ENCODE assay signal across 8 cellular contexts in genomic region chr7:127391591-127392181, GRCh38. TPM values are rescaled to one million over a fixed set of nuclear protein-coding genes. Genes with fewer than 3 reads are reported as not detected.
DNase-seq lines count a peak whose midpoint lies in the region; ATAC-seq, FAIRE-seq and TF ChIP-seq lines count a peak whose summit lies in the region.

No MANE protein-coding gene starts in this region.

- H3K23ac ChIP-seq in H1 (ENCODE audit: insufficient read length): no peak overlapping the region

- peak; percentile 14 for DNase-seq in GM04504 (ENCODE audit: low read depth)
- no peak for DNase-seq in Jurkat, Clone E6-1 (ENCODE audit: low read depth, low spot score)
- DNase-seq in activated CD4-positive, alpha-beta memory T cell treated with anti-CD3 and anti-CD28 coated beads for 36 hours: peak; percentile 67
- DNase-seq in H1 (ENCODE audit: low read depth in 1 of 2, low spot score in 2 of 2): peak in 1 of 2 experiments; percentile 56
- DNase-seq in stomach: peak; percentile 50
- DNase-seq in NCI-H187 (lab: John Stamatoyannopoulos, UW): no peak

- 2% methylated on average over 53 of the region's 66 CpGs; no CpG with 5 or more reads in 1 of the 2 experiments for WGBS in H1 (ENCODE audit: extremely low coverage in 1 of 2, insufficient coverage in 1 of 2, insufficient read length in 1 of 2, insufficient replicate concordance in 2 of 2, low coverage in 1 of 2, low lambda C conversion rate in 2 of 2, missing lambda C conversion rate in 1 of 2), 2 experiments
- 0 to 1% (median 0%) methylated on average over 12 to 66 of the region's 66 CpGs for WGBS in stomach, 5 donors

- H3K36me3 ChIP-seq in H1 (ENCODE audit: control insufficient read depth in 2 of 4, insufficient read depth in 4 of 4, low read length in 3 of 4): no peaks in the 10 kb centered on the region; a peak in 1 of 8 replicates
- H3K36me3 ChIP-seq in stomach: peaks cover 0 to 36% (median 27%) of the 10 kb centered on the region in 4 donors

- H3K23me2 ChIP-seq in H1 (ENCODE audit: low read depth, low read length): peaks cover 14% of the 10 kb centered on the region; the same call in 1 of the 2 replicates

- no peak overlapping the region for H3K14ac ChIP-seq in H1 (ENCODE audit: insufficient read length)

- H3K27me3 ChIP-seq in H1 (replicated peaks in 1 of 4; ENCODE audit: control insufficient read depth in 3 of 4, extremely low read depth in 1 of 4, insufficient read depth in 3 of 4, low read length in 3 of 4): peaks cover 5 to 33% (median 21%) of the 10 kb centered on the region in 4 experiments
- H3K27me3 ChIP-seq in mononuclear cell (ENCODE audit: insufficient read depth, low read length): no peaks in the 10 kb centered on the region
- no peaks in the 10 kb centered on the region for H3K27me3 ChIP-seq in stomach

- no peak for TF ChIP-seq RAD21 in H1 (IDR thresholded peaks at IDR 0.05 in 1 of 2, conservative IDR thresholded peaks at IDR 0.05 in 1 of 2; ENCODE audit: low read depth in 2 of 2, low read length in 2 of 2)

- TF ChIP-seq EP300 in H1 (IDR thresholded peaks at IDR 0.05; ENCODE audit: borderline replicate concordance in 1 of 2, low read depth in 2 of 2, low read length in 2 of 2): no peak
- TF ChIP-seq EP300 in stomach (IDR thresholded peaks at IDR 0.05): no peak

- peak; percentile 40 for ATAC-seq in GM21529 (IDR thresholded peaks at IDR 0.05; ENCODE audit: unreplicated experiment)

- H3K27ac ChIP-seq in H1 (ENCODE audit: low read depth, low read length) (no peak overlapping the region), stomach (peak overlapping the region; percentile 94 to 99 (median 97))

- H3K4ac ChIP-seq in H1 (replicated peaks; ENCODE audit: insufficient read length, low read depth, low read length): no peak overlapping the region

- CTCF ChIA-PET in activated CD4-positive, alpha-beta memory T cell treated with anti-CD3 and anti-CD28 coated beads for 36 hours (lab: Charles Lee): interaction anchor here (0.9 to 3.4 kb wide), 5 partner anchors 26 to 56 kb away, joined by 3 to 29 read pairs (median 3); no protein-coding TSS in a partner anchor
- CTCF ChIA-PET in H1 (lab: Charles Lee; ENCODE audit: partially characterized antibody): interaction anchor here (0.5 to 3.0 kb wide), 7 partner anchors 8 to 240 kb away, joined by 3 to 12 read pairs (median 4); partner anchors contain the start of gene GCC1

- H3K79me1 ChIP-seq in H1 (ENCODE audit: low read depth, low read length): no peaks in the 10 kb centered on the region; the same call in 1 of the 2 replicates

- H3K4me1 ChIP-seq in H1 (replicated peaks in 1 of 4; ENCODE audit: control insufficient read depth in 3 of 4, insufficient read depth in 4 of 4, low read length in 3 of 4): peaks cover 0 to 4% (median 0%) of the 10 kb centered on the region in 4 experiments; a peak in 2 of 7 replicates
- H3K4me1 ChIP-seq in mononuclear cell (ENCODE audit: insufficient read depth, low read length): peaks cover 28% of the 10 kb centered on the region
- H3K4me1 ChIP-seq in stomach: peaks cover 18 to 57% (median 40%) of the 10 kb centered on the region in 4 donors

- H2AFZ ChIP-seq in H1 (ENCODE audit: low read length): peak overlapping the region; percentile 82

- POLR2A ChIA-PET in activated CD4-positive, alpha-beta memory T cell treated with anti-CD3 and anti-CD28 coated beads for 36 hours (lab: Charles Lee): interaction anchor here (0.8 to 2.8 kb wide), 12 partner anchors 8 to 197 kb away, joined by 3 to 17 read pairs (median 6); partner anchors contain the start of genes ARF5 and GCC1
- POLR2A ChIA-PET in H1 (lab: Charles Lee; ENCODE audit: partially characterized antibody): interaction anchor here (1.0 to 2.0 kb wide), 4 partner anchors 9 to 142 kb away, joined by 3 to 7 read pairs (median 4); no protein-coding TSS in a partner anchor

- peak overlapping the region; percentile 84 for H3K4me3 ChIP-seq in Jurkat, Clone E6-1 (ENCODE audit: low read length)
- peak overlapping the region; percentile 59 to 99 (median 73) for H3K4me3 ChIP-seq in H1 (ENCODE audit: extremely low read depth in 1 of 4, insufficient read depth in 2 of 4, low read depth in 3 of 4, low read length in 4 of 4)
- peak overlapping the region; percentile 93 for H3K4me3 ChIP-seq in mononuclear cell (ENCODE audit: low read length)
- H3K4me3 ChIP-seq in stomach: peak overlapping the region; percentile 64 to 99 (median 90)

- H2BK5ac ChIP-seq in H1 (ENCODE audit: low read depth, low read length): no peak overlapping the region

- H3K56ac ChIP-seq in H1 (replicated peaks; ENCODE audit: insufficient read length, low read depth, low read length): no peak overlapping the region

- no peak overlapping the region for H2BK20ac ChIP-seq in H1 (ENCODE audit: low read length)

- no peak overlapping the region for H4K5ac ChIP-seq in H1 (ENCODE audit: insufficient read length, low read depth, low read length)

- TF ChIP-seq POLR2A in H1 (IDR thresholded peaks at IDR 0.05; ENCODE audit: control extremely low read depth in 1 of 2, low read depth in 2 of 2, low read length in 2 of 2): no peak
- TF ChIP-seq POLR2A in stomach (IDR thresholded peaks at IDR 0.05): no peak

- peaks cover 29% of the 10 kb centered on the region for H3K36me3 Mint-ChIP-seq in activated CD4-positive, alpha-beta memory T cell treated with anti-CD3 and anti-CD28 coated beads for 36 hours

- H3K9me3 ChIP-seq in H1 (ENCODE audit: insufficient read depth in 2 of 2, low read depth in 1 of 2, low read length in 1 of 2) (no peaks in the 10 kb centered on the region), mononuclear cell (ENCODE audit: low read depth, low read length) (no peaks in the 10 kb centered on the region), stomach (no peaks in the 10 kb centered on the region)

- no peak for FAIRE-seq in H1 (lab: Jason Lieb, UNC)

- H4K91ac ChIP-seq in H1 (replicated peaks; ENCODE audit: insufficient read length, low read length): no peak overlapping the region

- H2BK15ac ChIP-seq in H1 (ENCODE audit: low read length): no peak overlapping the region

- intact Hi-C loops in activated CD4-positive, alpha-beta memory T cell treated with anti-CD3 and anti-CD28 coated beads for 36 hours (cut with micrococcal nuclease): loop anchor here (1.0 to 10.0 kb wide), 8 partner anchors 16 to 463 kb away; partner anchors contain the start of genes ARF5, GRM8 and SND1
- intact Hi-C loops in stomach (cut with DNase I; ENCODE audit: low total_unique reads): no loop called here

- H3K18ac ChIP-seq in H1 (ENCODE audit: extremely low read depth, low read length): no peak overlapping the region

- peaks cover 0 to 3% of the 10 kb centered on the region in 2 experiments for H4K20me1 ChIP-seq in H1 (replicated peaks in 1 of 2; ENCODE audit: control insufficient read depth in 1 of 2, insufficient read depth in 2 of 2, low read length in 2 of 2)

- peaks cover 5% of the 10 kb centered on the region for H3K9me3 Mint-ChIP-seq in activated CD4-positive, alpha-beta memory T cell treated with anti-CD3 and anti-CD28 coated beads for 36 hours

- no peak overlapping the region for H2BK12ac ChIP-seq in H1 (ENCODE audit: low read depth, low read length)

- H3K27me3 Mint-ChIP-seq in activated CD4-positive, alpha-beta memory T cell treated with anti-CD3 and anti-CD28 coated beads for 36 hours: no peaks in the 10 kb centered on the region

- H4K8ac ChIP-seq in H1 (ENCODE audit: extremely low read depth, insufficient read depth, low read length): peak overlapping the region; percentile 51; the same call in 1 of the 2 replicates

- peak overlapping the region; percentile 93 to 94 for H3K4me2 ChIP-seq in H1 (ENCODE audit: insufficient read depth in 1 of 2, low read depth in 2 of 2, low read length in 2 of 2)

- H3K27ac Mint-ChIP-seq in activated CD4-positive, alpha-beta memory T cell treated with anti-CD3 and anti-CD28 coated beads for 36 hours: peak overlapping the region; percentile 90

- H2AK5ac ChIP-seq in H1 (ENCODE audit: low read depth, low read length): no peak overlapping the region

- H3K4me3 Mint-ChIP-seq in activated CD4-positive, alpha-beta memory T cell treated with anti-CD3 and anti-CD28 coated beads for 36 hours: peak overlapping the region; percentile 92

- peaks cover 65% of the 10 kb centered on the region for H3K4me1 Mint-ChIP-seq in activated CD4-positive, alpha-beta memory T cell treated with anti-CD3 and anti-CD28 coated beads for 36 hours (ENCODE audit: low read depth)

- H3K9ac ChIP-seq in H1 (replicated peaks in 1 of 4; ENCODE audit: extremely low read depth in 1 of 4, low read depth in 3 of 4, low read length in 3 of 4): peak overlapping the region in 2 of 4 experiments; percentile 72 to 80; a peak in 3 of 7 replicates

- no peak overlapping the region for H2BK120ac ChIP-seq in H1 (replicated peaks; ENCODE audit: low read depth, low read length)

- TF ChIP-seq CTCF in H1 (IDR thresholded peaks at IDR 0.05; ENCODE audit: control extremely low read depth in 1 of 3, insufficient read depth in 1 of 3, low read depth in 1 of 3, low read length in 3 of 3) (no peak), stomach (IDR thresholded peaks at IDR 0.05) (no peak)

- H3K79me2 ChIP-seq in H1 (ENCODE audit: control insufficient read depth in 1 of 2, insufficient read depth in 2 of 2, low read length in 2 of 2): no peaks in the 10 kb centered on the region

TF ChIP-seq in H1, 55 proteins besides CTCF, POLR2A, EP300 and RAD21 (continues in another document):
- TF ChIP-seq ZNF274 (IDR thresholded peaks at IDR 0.05; ENCODE audit: borderline replicate concordance, extremely low read depth, low read length) (no peak), MAX (IDR thresholded peaks at IDR 0.05) (0 out of 2 replicates have a peak, but pooled peaks have one; percentile 17), RNF2 (IDR thresholded peaks at IDR 0.05; ENCODE audit: borderline replicate concordance, low read depth, low read length, missing control alignments, poor library complexity, severe bottlenecking) (peak; percentile 34), CREB1 (IDR thresholded peaks at IDR 0.05) (no peak)

RNA-seq across cellular contexts. Expression of gene ZNF800, which starts 0.8 kb away (rescaled TPM):
- 11.5 TPM for polyA plus RNA-seq in Jurkat, Clone E6-1 (2012; ENCODE audit: insufficient read depth, insufficient read length)
- total RNA-seq in activated CD4-positive, alpha-beta memory T cell treated with anti-CD3 and anti-CD28 coated beads for 36 hours: 10 to 100 TPM; 24.9 to 29.2 TPM
- 5.5 and 6.5 TPM in 2 replicates for total RNA-seq in H1 (2021; fragmentation: NEBNext Ultra II Directional; extraction: Animal tissue kit (Norgen Biotek cat#: 25700))
- polyA plus RNA-seq in H1 (2011; rRNA removed): 1.0 and 1.4 TPM in 2 replicates
- 0.90 TPM for polyA plus RNA-seq in H1 (2011; cell fraction: cytosol; rRNA removed)
- 1.7 TPM for polyA plus RNA-seq in H1 (2011; cell fraction: nucleus; rRNA removed)
- 0.97 to 2.6 TPM (median 1.7 TPM) in 4 replicates for polyA plus RNA-seq in H1 (2012, experiment 1 of 2)
- polyA plus RNA-seq in H1 (2012, experiment 2 of 2): 0.13 TPM
- 7.3 TPM for polyA plus RNA-seq in H1 (2013, experiment 1 of 2)
- polyA plus RNA-seq in H1 (2013, experiment 2 of 2): 6.3 TPM
- polyA minus RNA-seq in H1 (2011; rRNA and poly(A)+ RNA removed): 2.2 and 5.4 TPM in 2 replicates
- 2.8 TPM for polyA minus RNA-seq in H1 (2011; cell fraction: cytosol; rRNA and poly(A)+ RNA removed)
- polyA minus RNA-seq in H1 (2011; cell fraction: nucleus; rRNA and poly(A)+ RNA removed): 14.9 TPM
- total RNA-seq in mononuclear cell: 91.0 TPM
- total RNA-seq in stomach: 10 to 100 TPM in 4 of 5 donors, 1 to 10 TPM in 1; 9.3 to 41.9 (median 32.6) TPM
- polyA plus RNA-seq in stomach: 1 to 10 TPM; 3.8 to 7.0 (median 6.4) TPM

Comparison
In these comparisons a context has a peak if more than half of its experiments do, and no peak if none do; other contexts are left out.
1. DNase-seq: peak in GM04504 (single experiment), activated CD4-positive, alpha-beta memory T cell treated with anti-CD3 and anti-CD28 coated beads for 36 hours (single experiment) and stomach (single experiment); none in Jurkat, Clone E6-1 (single experiment) and NCI-H187 (0 of 2).
2. Peak in every context shown above with its lines, with median percentiles within 50 percentile points of each other: H3K4me3 ChIP-seq.